ENCODE assay signal across 3 cellular contexts in the genomic region with DNA sequence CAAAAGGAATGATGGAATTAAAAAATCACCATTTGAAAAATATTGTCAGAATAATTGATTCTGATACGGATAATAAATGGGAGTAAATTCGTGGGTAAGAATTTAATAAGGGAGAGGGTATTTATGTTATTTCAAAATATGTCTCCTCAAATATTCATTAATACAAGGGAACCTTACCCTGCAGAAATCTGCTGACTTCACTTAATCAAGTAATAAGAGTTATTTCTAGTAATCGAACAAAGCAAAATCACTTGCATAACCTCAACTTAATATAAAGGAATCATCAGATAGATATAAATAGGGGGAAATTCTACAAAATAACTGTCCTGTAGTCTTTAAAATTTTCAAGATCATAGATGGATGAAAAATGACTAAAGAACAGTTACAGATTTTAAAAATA.
TF ChIP-seq lines count a peak whose summit lies in the region.

No MANE protein-coding gene starts in this region.

TF ChIP-seq in HepG2, 621 proteins besides CTCF, POLR2A, EP300 and RAD21:
- TF ChIP-seq MAFF (IDR thresholded peaks at IDR 0.05; ENCODE audit: low read depth, low read length) = peak; percentile 60
- no peak for TF ChIP-seq ZNF354B (CRISPR knock-in tag; IDR thresholded peaks at IDR 0.05)
- peak; percentile 60 to 69 for TF ChIP-seq MAFK (conservative IDR thresholded peaks at IDR 0.05 in 1 of 2, IDR thresholded peaks at IDR 0.05 in 1 of 2; ENCODE audit: low read length in 2 of 2)
- no peak for TF ChIP-seq ZNF441 (CRISPR knock-in tag; IDR thresholded peaks at IDR 0.05; ENCODE audit: borderline replicate concordance)
TF ChIP-seq in HepG2: peak in this region for 2.

TF ChIP-seq in IMR-90, 13 proteins besides CTCF, POLR2A, EP300 and RAD21:
- TF ChIP-seq MAFK (IDR thresholded peaks at IDR 0.05; ENCODE audit: low read depth, low read length) (0 out of 2 replicates have a peak, but pooled peaks have one; percentile 10), BHLHE40 (IDR thresholded peaks at IDR 0.05; ENCODE audit: low read depth, low read length) (no peak), RCOR1 (IDR thresholded peaks at IDR 0.05; ENCODE audit: insufficient replicate concordance, low read length) (no peak), MXI1 (IDR thresholded peaks at IDR 0.05; ENCODE audit: borderline replicate concordance, low read depth, low read length) (no peak)

TF ChIP-seq in K562, 482 proteins besides CTCF, POLR2A, EP300 and RAD21:
- TF ChIP-seq KAT7 (CRISPR knock-in tag; IDR thresholded peaks at IDR 0.05; ENCODE audit: borderline replicate concordance) = no peak
- peak; percentile 51; the same call in 1 of the 2 replicates for TF ChIP-seq ZNF316 (IDR thresholded peaks at IDR 0.05)
- peak; percentile 34; the same call in 1 of the 2 replicates for TF ChIP-seq C11orf30 (IDR thresholded peaks at IDR 0.05; ENCODE audit: low read depth)
